Comparison of ENCODE assay signal across 8 cellular contexts in the genomic region with DNA sequence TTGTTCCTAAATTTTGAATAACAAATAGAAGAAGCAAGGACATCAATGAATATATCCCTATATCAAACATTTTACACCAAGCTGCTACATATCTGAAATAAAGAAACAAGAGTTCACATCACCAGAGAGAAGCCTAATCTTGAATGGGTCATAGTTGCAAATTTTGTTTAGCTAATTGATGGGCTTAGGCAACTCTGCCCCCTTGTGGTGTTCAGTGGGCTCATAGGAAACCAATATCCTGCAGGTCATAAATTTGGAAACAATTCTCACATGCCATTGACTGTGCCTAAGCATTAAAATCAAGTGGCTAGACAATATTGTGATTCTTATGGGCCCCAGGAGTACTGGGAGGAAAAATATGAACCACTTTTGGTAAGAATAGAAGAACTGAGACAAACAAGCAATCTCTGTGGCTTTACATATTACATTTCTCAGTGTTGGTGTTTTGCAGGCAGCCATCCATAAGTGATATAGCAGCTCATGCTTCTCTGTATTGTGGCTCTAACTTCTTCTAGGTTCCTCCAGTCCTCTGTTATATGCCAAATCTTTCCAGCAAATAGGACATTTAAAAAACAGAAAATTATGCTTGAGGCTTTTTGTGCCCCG.
DNase-seq lines count a peak whose midpoint lies in the region; ATAC-seq, FAIRE-seq and TF ChIP-seq lines count a peak whose summit lies in the region.

No MANE protein-coding gene starts in this region.

- TF ChIP-seq POLR2A in HepG2 (IDR thresholded peaks at IDR 0.05; ENCODE audit: insufficient read depth in 1 of 2, low read depth in 2 of 2, low read length in 2 of 2): no peak

- H3K9ac ChIP-seq in HepG2 (ENCODE audit: insufficient read depth, low read depth, low read length): no peak overlapping the region

- WGBS in HepG2 (ENCODE audit: low lambda C conversion rate): 60% methylated on average over 1 of the region's 1 CpG

- POLR2A ChIA-PET in HepG2 (lab: Yijun Ruan, JAX): no interaction called here

- H3K9me3 ChIP-seq in HepG2 (ENCODE audit: low read length): no peaks in the 10 kb centered on the region

- no peaks in the 10 kb centered on the region for H3K36me3 ChIP-seq in HepG2 (replicated peaks in 1 of 2; ENCODE audit: control insufficient read depth in 1 of 2, insufficient read depth in 2 of 2, low read length in 2 of 2)

- H3K79me2 ChIP-seq in HepG2 (ENCODE audit: insufficient read depth, low read length): no peaks in the 10 kb centered on the region

- intact Hi-C loops in HepG2 (cut with micrococcal nuclease; ENCODE audit: unreplicated experiment): loop anchor here (5.0 to 10.0 kb wide), 5 partner anchors 159 to 1011 kb away; no protein-coding TSS in a partner anchor

- peak; percentile 5 to 10 for DNase-seq in stimulated activated CD4-positive, alpha-beta T cell treated with anti-CD3 and anti-CD28 coated beads, Interleukin-2, amount 100 ng/mL, for 48 hours
- no peak for DNase-seq in stimulated activated CD4-positive, alpha-beta T cell treated with anti-CD3 and anti-CD28 coated beads, Interleukin-12 subunit alpha, Interleukin-12 subunit beta, amount 100 ng/mL, for 4 hours
- peak; percentile 56 for DNase-seq in NCI-H2196 (lab: John Stamatoyannopoulos, UW; ENCODE audit: unreplicated experiment)
- peak; percentile 4 for DNase-seq in astrocyte of the cerebellum (ENCODE audit: low read depth)
- peak; percentile 39 for DNase-seq in HepG2 (ENCODE audit: low spot score)
- no peak for DNase-seq in activated naive CD4-positive, alpha-beta T cell treated with anti-CD3 and anti-CD28 coated beads, Interleukin-2, amount 50 U/mL, for 16 hours
- DNase-seq in cortex of kidney (lab: John Stamatoyannopoulos, UW): no peak

- in situ Hi-C loops in astrocyte of the cerebellum (cut with HindIII; ENCODE audit: low sequenced_read_pairs) (no loop called here), HepG2 (cut with HindIII; ENCODE audit: extremely low pct_ligation_motif_present, low pct_unique_long_range_greater_than_20kb) (loop anchor here (5.0 kb wide), 1 partner anchor 1011 kb away; no protein-coding TSS in a partner anchor)

- peak; percentile 69 for TF ChIP-seq RAD21 in HepG2 (CRISPR knock-in tag; IDR thresholded peaks at IDR 0.05)

- no peaks in the 10 kb centered on the region for H3K27me3 ChIP-seq in HepG2 (ENCODE audit: control insufficient read depth in 1 of 2, insufficient read depth in 2 of 2, low read length in 2 of 2)

- no peaks in the 10 kb centered on the region for H4K20me1 ChIP-seq in HepG2 (ENCODE audit: insufficient read depth, low read length)

- no peak overlapping the region for H2AFZ ChIP-seq in HepG2 (ENCODE audit: low read length)

- TF ChIP-seq EP300 in HepG2 (IDR thresholded peaks at IDR 0.05; ENCODE audit: low read depth in 2 of 2, low read length in 2 of 2) (no peak), HepG2 (CRISPR knock-in tag; IDR thresholded peaks at IDR 0.05; ENCODE audit: borderline replicate concordance) (no peak)

- FAIRE-seq in HepG2 (lab: Jason Lieb, UNC): peak; percentile 56

- TF ChIP-seq CTCF in astrocyte of the cerebellum (IDR thresholded peaks at IDR 0.05; ENCODE audit: low read depth, low read length, missing control alignments) (peak; percentile 43), HepG2 (CRISPR knock-in tag; IDR thresholded peaks at IDR 0.05) (peak; percentile 80)

- CTCF ChIA-PET in HepG2 (lab: Yijun Ruan, JAX; ENCODE audit: low intra/inter-chr PET ratio, low total read pairs): interaction anchor here (2.0 kb wide), 1 partner anchor 1013 kb away, joined by 19 read pairs; no protein-coding TSS in a partner anchor

- no peaks in the 10 kb centered on the region for H3K4me1 ChIP-seq in HepG2 (ENCODE audit: insufficient read depth, low read length)

- H3K4me3 ChIP-seq in astrocyte of the cerebellum (ENCODE audit: low read depth, low read length): no peak overlapping the region
- H3K4me3 ChIP-seq in HepG2 (replicated peaks in 1 of 3; ENCODE audit: insufficient read depth in 1 of 3, low read depth in 2 of 3, low read length in 3 of 3): no peak overlapping the region

- no peak overlapping the region for H3K27ac ChIP-seq in HepG2 (ENCODE audit: extremely low read length, insufficient read depth, low read length)

- peak; percentile 67 for ATAC-seq in HG02973 (IDR thresholded peaks at IDR 0.05; ENCODE audit: unreplicated experiment)
- peak; percentile 73 for ATAC-seq in HepG2

- no TSS peak for BruUV-seq in HepG2 (replicated peaks; lab: Mats Ljungman, UMichigan)

- H3K4me2 ChIP-seq in HepG2 (ENCODE audit: low read depth, low read length): no peak overlapping the region

TF ChIP-seq in HepG2, 621 proteins besides CTCF, POLR2A, EP300 and RAD21:
- TF ChIP-seq, protein P1, sequence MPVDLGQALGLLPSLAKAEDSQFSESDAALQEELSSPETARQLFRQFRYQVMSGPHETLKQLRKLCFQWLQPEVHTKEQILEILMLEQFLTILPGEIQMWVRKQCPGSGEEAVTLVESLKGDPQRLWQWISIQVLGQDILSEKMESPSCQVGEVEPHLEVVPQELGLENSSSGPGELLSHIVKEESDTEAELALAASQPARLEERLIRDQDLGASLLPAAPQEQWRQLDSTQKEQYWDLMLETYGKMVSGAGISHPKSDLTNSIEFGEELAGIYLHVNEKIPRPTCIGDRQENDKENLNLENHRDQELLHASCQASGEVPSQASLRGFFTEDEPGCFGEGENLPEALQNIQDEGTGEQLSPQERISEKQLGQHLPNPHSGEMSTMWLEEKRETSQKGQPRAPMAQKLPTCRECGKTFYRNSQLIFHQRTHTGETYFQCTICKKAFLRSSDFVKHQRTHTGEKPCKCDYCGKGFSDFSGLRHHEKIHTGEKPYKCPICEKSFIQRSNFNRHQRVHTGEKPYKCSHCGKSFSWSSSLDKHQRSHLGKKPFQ (CRISPR knock-in tag; IDR thresholded peaks at IDR 0.05; ENCODE audit: insufficient replicate concordance): no peak
- TF ChIP-seq KLF6 (CRISPR knock-in tag; IDR thresholded peaks at IDR 0.05) (no peak), SIX1 (CRISPR knock-in tag; IDR thresholded peaks at IDR 0.05; ENCODE audit: borderline replicate concordance) (no peak), MAFF (IDR thresholded peaks at IDR 0.05; ENCODE audit: low read depth, low read length) (no peak), SMC3 (IDR thresholded peaks at IDR 0.05; ENCODE audit: low read length) (peak; percentile 90), STAG1 (CRISPR knock-in tag; IDR thresholded peaks at IDR 0.05) (peak; percentile 92), PRMT3 (CRISPR knock-in tag; IDR thresholded peaks at IDR 0.05; ENCODE audit: borderline replicate concordance, low read depth) (no peak)

Comparison
In these comparisons a context has a peak if more than half of its experiments do, and no peak if none do; other contexts are left out.
1. DNase-seq: peak in stimulated activated CD4-positive, alpha-beta T cell treated with anti-CD3 and anti-CD28 coated beads, Interleukin-2, amount 100 ng/mL, for 48 hours (2 of 2), NCI-H2196 (single experiment), astrocyte of the cerebellum (single experiment) and HepG2 (single experiment); none in stimulated activated CD4-positive, alpha-beta T cell treated with anti-CD3 and anti-CD28 coated beads, Interleukin-12 subunit alpha, Interleukin-12 subunit beta, amount 100 ng/mL, for 4 hours (single experiment), activated naive CD4-positive, alpha-beta T cell treated with anti-CD3 and anti-CD28 coated beads, Interleukin-2, amount 50 U/mL, for 16 hours (single experiment) and cortex of kidney (single experiment).